In genomic region chr19:1974381-1975066, GRCh38 we compare ENCODE assay signal across 15 cellular contexts.
"Had no signal": no experiment of that assay in that cellular context is flagged by ENCODE, and none has a peak within 500 bp of the region (broad histone marks: within the 10 kb centered on the region; RNA-seq: fewer than 3 reads in every experiment).

No MANE protein-coding gene starts in this region.

- H3K27me3 ChIP-seq: cardiac muscle cell, heart right ventricle, neutrophil, right atrium auricular region, sigmoid colon, transverse colon had no signal

- H3K9me3 Mint-ChIP-seq: mesothelial cell of epicardium; nephron; stimulated activated naive CD8-positive, alpha-beta T cell treated with anti-CD3 and anti-CD28 coated beads, Interleukin-15, amount 100 ng/mL, for 72 hours had no signal

- DNase-seq: erythroblast; heart right ventricle; kidney glomerular epithelial cell; mammary epithelial cell; sigmoid colon; stimulated activated naive CD8-positive, alpha-beta T cell treated with anti-CD3 and anti-CD28 coated beads, Interleukin-15, amount 100 ng/mL, for 72 hours; transverse colon had no signal

- H3K4me1 Mint-ChIP-seq: mesothelial cell of epicardium, nephron had no signal

- ATAC-seq: left lobe of liver; stimulated activated naive CD8-positive, alpha-beta T cell treated with anti-CD3 and anti-CD28 coated beads, Interleukin-15, amount 100 ng/mL, for 72 hours had no signal

- H3K27ac Mint-ChIP-seq: mesothelial cell of epicardium, nephron had no signal

- H3K4me1 ChIP-seq: heart right ventricle, right atrium auricular region, sigmoid colon, transverse colon had no signal

- H3K27me3 Mint-ChIP-seq: stimulated activated naive CD8-positive, alpha-beta T cell treated with anti-CD3 and anti-CD28 coated beads, Interleukin-15, amount 100 ng/mL, for 72 hours had no signal

- H3K4me3 Mint-ChIP-seq: mesothelial cell of epicardium; nephron; stimulated activated naive CD8-positive, alpha-beta T cell treated with anti-CD3 and anti-CD28 coated beads, Interleukin-15, amount 100 ng/mL, for 72 hours had no signal

- H3K4me3 ChIP-seq: cardiac muscle cell, heart right ventricle, right atrium auricular region, sigmoid colon, skin epidermis, thoracic aorta, transverse colon had no signal

- H3K27ac ChIP-seq: cardiac muscle cell, heart right ventricle, neutrophil, right atrium auricular region, sigmoid colon, skin epidermis, thoracic aorta, transverse colon had no signal

- H3K9me3 ChIP-seq: heart right ventricle, neutrophil, right atrium auricular region, sigmoid colon, thoracic aorta, transverse colon had no signal
